In genomic region chr15:80991446-80991845, GRCh38 we compare ENCODE assay signal across 8 cellular contexts. TPM values are rescaled to one million over a fixed set of nuclear protein-coding genes. Genes with fewer than 3 reads are reported as not detected.
DNase-seq lines count a peak whose midpoint lies in the region; ATAC-seq, FAIRE-seq and TF ChIP-seq lines count a peak whose summit lies in the region.

No MANE protein-coding gene starts in this region.

- TF ChIP-seq POLR2A in GM12891 (IDR thresholded peaks at IDR 0.05; ENCODE audit: low read depth, low read length), result no peak

- peaks cover 21 to 34% (median 21%) of the 10 kb centered on the region in 3 donors for H3K4me1 ChIP-seq in skeletal muscle tissue (ENCODE audit: control insufficient read depth in 3 of 3, insufficient read depth in 3 of 3, low read length in 3 of 3)

- no peak for ATAC-seq in GM21825 (IDR thresholded peaks at IDR 0.05; ENCODE audit: unreplicated experiment)

- H3K9ac ChIP-seq in skeletal muscle tissue (ENCODE audit: low read depth in 1 of 3, low read length in 3 of 3), result no peak overlapping the region

- no peaks in the 10 kb centered on the region for H3K9me3 ChIP-seq in skeletal muscle tissue (ENCODE audit: control insufficient read depth in 3 of 3, low read length in 3 of 3)

- no peaks in the 10 kb centered on the region for H3K27me3 ChIP-seq in skeletal muscle tissue (ENCODE audit: control insufficient read depth in 3 of 3, insufficient read depth in 3 of 3, low read length in 3 of 3)

- FAIRE-seq in GM12891 (lab: Jason Lieb, UNC), result no peak

- DNase-seq in GM13977 (ENCODE audit: low spot score) (no peak), RPMI7951 (ENCODE audit: low read depth) (peak; percentile 57), fibroblast of the conjunctiva (ENCODE audit: low read depth) (peak; percentile 66), ecto neural progenitor cell (ENCODE audit: low spot score) (no peak), GM12891 (ENCODE audit: insufficient read length, low spot score) (no peak)
- DNase-seq in stimulated activated CD4-positive, alpha-beta T cell treated with anti-CD3 and anti-CD28 coated beads, Interleukin-4, amount 100 ng/mL, for 24 hours, result no peak

- H3K27ac ChIP-seq in skeletal muscle tissue (ENCODE audit: low read depth, low read length), result peak overlapping the region; percentile 77

- in situ Hi-C loops in GM13977 (cut with MboI; ENCODE audit: low pct_unique_long_range_greater_than_20kb, low sequenced_read_pairs, unreplicated experiment), result loop anchor here (10.0 to 25.0 kb wide), 2 partner anchors 113 to 296 kb away; no protein-coding TSS in a partner anchor

- peak overlapping the region in 1 of 3 donors; percentile 24 for H3K4me3 ChIP-seq in skeletal muscle tissue (ENCODE audit: low read length in 3 of 3)

- TF ChIP-seq CTCF in GM13977 (IDR thresholded peaks at IDR 0.05; ENCODE audit: extremely low read depth, insufficient read depth, missing control alignments), result peak; percentile 5

- peaks cover 0 to 2% (median 0%) of the 10 kb centered on the region in 3 donors for H3K36me3 ChIP-seq in skeletal muscle tissue (ENCODE audit: control insufficient read depth in 3 of 3, insufficient read depth in 3 of 3, low read length in 3 of 3)

TF ChIP-seq in GM12891, 5 proteins besides CTCF, POLR2A, EP300 and RAD21:
- TF ChIP-seq PAX5 (IDR thresholded peaks at IDR 0.05; ENCODE audit: insufficient read depth, low read length, severe bottlenecking) (no peak), POU2F2 (IDR thresholded peaks at IDR 0.05; ENCODE audit: low read depth, low read length) (no peak), POLR2AphosphoS5 (IDR thresholded peaks at IDR 0.05; ENCODE audit: low read depth, low read length) (no peak), TAF1 (IDR thresholded peaks at IDR 0.05; ENCODE audit: low read depth, low read length) (no peak), SPI1 (IDR thresholded peaks at IDR 0.05; ENCODE audit: low read depth, low read length) (no peak)

RNA-seq across cellular contexts. Expression of gene MESD, which starts 1.8 kb away (rescaled TPM):
- total RNA-seq in RPMI7951 (2014; rRNA removed; shearing (Covaris generic)), result 30.2 and 33.0 TPM in 2 replicates
- 17.2 TPM for total RNA-seq in skeletal muscle tissue
- 12.6 TPM for polyA plus RNA-seq in GM12891 (2012; ENCODE audit: low read depth, missing spikeins)

RNA-seq across cellular contexts. Expression of gene TLNRD1, which starts 9.3 kb away (rescaled TPM):
- total RNA-seq in RPMI7951 (2014; rRNA removed; shearing (Covaris generic)), result 7.0 and 10.4 TPM in 2 replicates
- 5.7 TPM for total RNA-seq in skeletal muscle tissue
- 6.8 TPM for polyA plus RNA-seq in GM12891 (2012; ENCODE audit: low read depth, missing spikeins)

Comparison
In these comparisons a context has a peak if more than half of its experiments do, and no peak if none do; other contexts are left out.
1. DNase-seq: peak in RPMI7951 (single experiment) and fibroblast of the conjunctiva (single experiment); none in GM13977 (single experiment), ecto neural progenitor cell (single experiment), GM12891 (single experiment) and stimulated activated CD4-positive, alpha-beta T cell treated with anti-CD3 and anti-CD28 coated beads, Interleukin-4, amount 100 ng/mL, for 24 hours (single experiment).